Comparison of ENCODE assay signal across 1 cellular context in the genomic region with DNA sequence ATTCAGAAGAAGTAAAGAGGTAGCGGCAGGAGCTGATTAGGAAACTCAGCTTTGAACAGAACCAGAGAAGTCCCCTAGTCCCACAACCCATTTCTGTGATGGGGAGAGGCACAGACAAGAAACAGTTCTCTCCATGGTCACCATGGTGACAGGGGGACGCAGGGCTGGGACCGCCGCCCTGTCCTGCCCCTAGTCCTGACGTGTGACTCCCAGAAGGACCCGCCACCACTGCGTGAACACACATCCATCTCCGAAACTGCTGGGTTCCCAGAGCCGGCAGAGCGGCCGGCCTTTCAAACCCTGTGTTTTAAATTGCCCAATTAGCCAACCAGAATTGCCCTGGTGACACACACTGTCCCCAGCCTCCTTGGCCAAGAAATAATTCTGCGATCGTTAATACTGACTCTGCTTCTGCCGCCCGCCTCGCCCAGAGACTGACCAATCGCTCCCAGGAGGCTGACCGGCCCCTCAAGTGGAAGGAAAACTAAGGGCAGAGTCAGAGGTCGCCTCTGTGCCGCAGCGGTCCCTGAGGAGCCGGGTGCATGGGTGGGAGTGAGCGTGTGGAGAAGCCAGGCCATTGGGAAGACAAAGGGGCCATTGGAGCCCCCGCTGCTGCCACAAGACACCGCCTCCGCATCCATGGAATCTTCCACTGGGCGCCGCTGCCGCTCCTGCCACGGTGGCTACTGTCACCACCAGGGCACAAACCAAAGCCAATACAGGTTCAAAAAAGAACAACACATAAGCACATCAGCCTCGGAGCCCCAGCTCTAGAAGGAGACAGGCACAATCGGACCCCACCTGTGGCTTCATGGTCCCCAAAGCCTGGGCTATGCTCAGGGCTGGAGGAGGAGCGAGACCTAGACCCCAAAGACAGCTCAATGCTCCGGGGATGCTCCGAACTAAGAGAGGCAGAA.
TF ChIP-seq lines count a peak whose summit lies in the region.

No MANE protein-coding gene starts in this region.

TF ChIP-seq in GM23338, 12 proteins besides CTCF, POLR2A, EP300 and RAD21 (continued from another document):
- TF ChIP-seq, protein P1, sequence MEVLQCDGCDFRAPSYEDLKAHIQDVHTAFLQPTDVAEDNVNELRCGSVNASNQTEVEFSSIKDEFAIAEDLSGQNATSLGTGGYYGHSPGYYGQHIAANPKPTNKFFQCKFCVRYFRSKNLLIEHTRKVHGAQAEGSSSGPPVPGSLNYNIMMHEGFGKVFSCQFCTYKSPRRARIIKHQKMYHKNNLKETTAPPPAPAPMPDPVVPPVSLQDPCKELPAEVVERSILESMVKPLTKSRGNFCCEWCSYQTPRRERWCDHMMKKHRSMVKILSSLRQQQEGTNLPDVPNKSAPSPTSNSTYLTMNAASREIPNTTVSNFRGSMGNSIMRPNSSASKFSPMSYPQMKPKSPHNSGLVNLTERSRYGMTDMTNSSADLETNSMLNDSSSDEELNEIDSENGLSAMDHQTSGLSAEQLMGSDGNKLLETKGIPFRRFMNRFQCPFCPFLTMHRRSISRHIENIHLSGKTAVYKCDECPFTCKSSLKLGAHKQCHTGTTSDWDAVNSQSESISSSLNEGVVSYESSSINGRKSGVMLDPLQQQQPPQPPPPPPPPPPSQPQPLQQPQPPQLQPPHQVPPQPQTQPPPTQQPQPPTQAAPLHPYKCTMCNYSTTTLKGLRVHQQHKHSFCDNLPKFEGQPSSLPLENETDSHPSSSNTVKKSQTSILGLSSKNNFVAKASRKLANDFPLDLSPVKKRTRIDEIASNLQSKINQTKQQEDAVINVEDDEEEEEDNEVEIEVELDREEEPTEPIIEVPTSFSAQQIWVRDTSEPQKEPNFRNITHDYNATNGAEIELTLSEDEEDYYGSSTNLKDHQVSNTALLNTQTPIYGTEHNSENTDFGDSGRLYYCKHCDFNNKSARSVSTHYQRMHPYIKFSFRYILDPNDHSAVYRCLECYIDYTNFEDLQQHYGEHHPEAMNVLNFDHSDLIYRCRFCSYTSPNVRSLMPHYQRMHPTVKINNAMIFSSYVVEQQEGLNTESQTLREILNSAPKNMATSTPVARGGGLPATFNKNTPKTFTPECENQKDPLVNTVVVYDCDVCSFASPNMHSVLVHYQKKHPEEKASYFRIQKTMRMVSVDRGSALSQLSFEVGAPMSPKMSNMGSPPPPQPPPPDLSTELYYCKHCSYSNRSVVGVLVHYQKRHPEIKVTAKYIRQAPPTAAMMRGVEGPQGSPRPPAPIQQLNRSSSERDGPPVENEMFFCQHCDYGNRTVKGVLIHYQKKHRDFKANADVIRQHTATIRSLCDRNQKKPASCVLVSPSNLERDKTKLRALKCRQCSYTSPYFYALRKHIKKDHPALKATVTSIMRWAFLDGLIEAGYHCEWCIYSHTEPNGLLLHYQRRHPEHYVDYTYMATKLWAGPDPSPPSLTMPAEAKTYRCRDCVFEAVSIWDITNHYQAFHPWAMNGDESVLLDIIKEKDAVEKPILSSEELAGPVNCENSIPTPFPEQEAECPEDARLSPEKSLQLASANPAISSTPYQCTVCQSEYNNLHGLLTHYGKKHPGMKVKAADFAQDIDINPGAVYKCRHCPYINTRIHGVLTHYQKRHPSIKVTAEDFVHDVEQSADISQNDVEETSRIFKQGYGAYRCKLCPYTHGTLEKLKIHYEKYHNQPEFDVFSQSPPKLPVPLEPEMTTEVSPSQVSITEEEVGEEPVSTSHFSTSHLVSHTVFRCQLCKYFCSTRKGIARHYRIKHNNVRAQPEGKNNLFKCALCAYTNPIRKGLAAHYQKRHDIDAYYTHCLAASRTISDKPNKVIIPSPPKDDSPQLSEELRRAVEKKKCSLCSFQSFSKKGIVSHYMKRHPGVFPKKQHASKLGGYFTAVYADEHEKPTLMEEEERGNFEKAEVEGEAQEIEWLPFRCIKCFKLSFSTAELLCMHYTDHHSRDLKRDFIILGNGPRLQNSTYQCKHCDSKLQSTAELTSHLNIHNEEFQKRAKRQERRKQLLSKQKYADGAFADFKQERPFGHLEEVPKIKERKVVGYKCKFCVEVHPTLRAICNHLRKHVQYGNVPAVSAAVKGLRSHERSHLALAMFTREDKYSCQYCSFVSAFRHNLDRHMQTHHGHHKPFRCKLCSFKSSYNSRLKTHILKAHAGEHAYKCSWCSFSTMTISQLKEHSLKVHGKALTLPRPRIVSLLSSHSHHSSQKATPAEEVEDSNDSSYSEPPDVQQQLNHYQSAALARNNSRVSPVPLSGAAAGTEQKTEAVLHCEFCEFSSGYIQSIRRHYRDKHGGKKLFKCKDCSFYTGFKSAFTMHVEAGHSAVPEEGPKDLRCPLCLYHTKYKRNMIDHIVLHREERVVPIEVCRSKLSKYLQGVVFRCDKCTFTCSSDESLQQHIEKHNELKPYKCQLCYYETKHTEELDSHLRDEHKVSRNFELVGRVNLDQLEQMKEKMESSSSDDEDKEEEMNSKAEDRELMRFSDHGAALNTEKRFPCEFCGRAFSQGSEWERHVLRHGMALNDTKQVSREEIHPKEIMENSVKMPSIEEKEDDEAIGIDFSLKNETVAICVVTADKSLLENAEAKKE (CRISPR knock-in tag; IDR thresholded peaks at IDR 0.05): no peak
- TF ChIP-seq CREB1 (CRISPR knock-in tag; IDR thresholded peaks at IDR 0.05; ENCODE audit: low read depth): no peak
- no peak for TF ChIP-seq EZH2 (IDR thresholded peaks at IDR 0.05; ENCODE audit: low read depth, unreplicated experiment)
- TF ChIP-seq, protein P2, sequence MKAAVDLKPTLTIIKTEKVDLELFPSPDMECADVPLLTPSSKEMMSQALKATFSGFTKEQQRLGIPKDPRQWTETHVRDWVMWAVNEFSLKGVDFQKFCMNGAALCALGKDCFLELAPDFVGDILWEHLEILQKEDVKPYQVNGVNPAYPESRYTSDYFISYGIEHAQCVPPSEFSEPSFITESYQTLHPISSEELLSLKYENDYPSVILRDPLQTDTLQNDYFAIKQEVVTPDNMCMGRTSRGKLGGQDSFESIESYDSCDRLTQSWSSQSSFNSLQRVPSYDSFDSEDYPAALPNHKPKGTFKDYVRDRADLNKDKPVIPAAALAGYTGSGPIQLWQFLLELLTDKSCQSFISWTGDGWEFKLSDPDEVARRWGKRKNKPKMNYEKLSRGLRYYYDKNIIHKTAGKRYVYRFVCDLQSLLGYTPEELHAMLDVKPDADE (IDR thresholded peaks at IDR 0.05): no peak
